In genomic region chr2:47295133-47295980, GRCh38 we compare ENCODE assay signal across 29 cellular contexts.
A peak's percentile ranks its signal among the peaks of the same experiment; 100 is the strongest.
DNase-seq lines count a peak whose midpoint lies in the region; ATAC-seq and TF ChIP-seq lines count a peak whose summit lies in the region.
"Had no signal": no experiment of that assay in that cellular context is flagged by ENCODE, and none has a peak within 500 bp of the region (broad histone marks: within the 10 kb centered on the region; RNA-seq: fewer than 3 reads in every experiment).

No MANE protein-coding gene starts in this region.

- TF ChIP-seq EP300 in upper lobe of left lung (IDR thresholded peaks at IDR 0.05) = no peak

- H3K9ac ChIP-seq in HUES64 (ENCODE audit: low read depth, low read length) = no peak overlapping the region
- no peak overlapping the region for H3K9ac ChIP-seq in neuronal stem cell (ENCODE audit: low read depth, low read length, poor library complexity)
- H3K9ac ChIP-seq: BLaER1 treated with 17β-estradiol and CSF1 and Interleukin-3, amounts not matched to agents 10 nM and 100 nM had no signal

- intact Hi-C loops in left ventricle myocardium inferior (cut with micrococcal nuclease) = no loop called here

- no peak for ATAC-seq in upper lobe of left lung (ENCODE audit: low FRiP score in 2 of 2)
- ATAC-seq: activated CD8-positive, alpha-beta T cell treated with anti-CD3 and anti-CD28 coated beads for 36 hours; activated naive CD4-positive, alpha-beta T cell treated with anti-CD3 and anti-CD28 coated beads, Interleukin-2, amount 50 U/mL, for 72 hours had no signal

- no peak overlapping the region for H2BK15ac ChIP-seq in neuronal stem cell (ENCODE audit: low read length)

- no peak overlapping the region for H3K23ac ChIP-seq in neuronal stem cell (ENCODE audit: low read depth, low read length, poor library complexity)

- 65% methylated on average over 3 of the region's 3 CpGs for WGBS in HUES64
- WGBS in neuronal stem cell (ENCODE audit: extremely low coverage in 2 of 2, insufficient read length in 2 of 2, insufficient replicate concordance in 1 of 2), 2 donors = no CpG with 5 or more reads among the region's 3 CpGs
- WGBS in upper lobe of left lung, 2 donors = 51 to 55% methylated on average over 3 of the region's 3 CpGs

- H3K4me3 Mint-ChIP-seq in brain = no peak overlapping the region
- H3K4me3 Mint-ChIP-seq: activated CD8-positive, alpha-beta T cell treated with anti-CD3 and anti-CD28 coated beads for 36 hours; neural crest cell; T-helper 1 cell treated with Interleukin-12 subunit alpha and Interleukin-12 subunit beta and Interleukin-4 antibody, amounts not matched to agents 30 μg/mL and 1 μg/mL, for 36 hours had no signal

- no peak overlapping the region for H4K8ac ChIP-seq in neuronal stem cell (ENCODE audit: low read depth, low read length)

- TF ChIP-seq CTCF in brain (conservative IDR thresholded peaks at IDR 0.05) (no peak), upper lobe of left lung (IDR thresholded peaks at IDR 0.05) (no peak), left ventricle myocardium inferior (IDR thresholded peaks at IDR 0.05; ENCODE audit: borderline replicate concordance) (no peak)

- H3K36me3 Mint-ChIP-seq in brain = peaks cover 7% of the 10 kb centered on the region
- H3K36me3 Mint-ChIP-seq: activated naive CD4-positive, alpha-beta T cell treated with anti-CD3 and anti-CD28 coated beads, Interleukin-2, amount 50 U/mL, for 72 hours had no signal

- no peak overlapping the region for H2BK120ac ChIP-seq in neuronal stem cell (ENCODE audit: low read depth, low read length)

- no peak overlapping the region for H2AK5ac ChIP-seq in neuronal stem cell (ENCODE audit: low read depth, low read length)

- peaks cover 3% of the 10 kb centered on the region for H3K27me3 Mint-ChIP-seq in brain
- H3K27me3 Mint-ChIP-seq: activated CD8-positive, alpha-beta T cell treated with anti-CD3 and anti-CD28 coated beads for 36 hours had no signal

- no peak overlapping the region for H3K18ac ChIP-seq in neuronal stem cell (ENCODE audit: low read length)

- H2AFZ ChIP-seq in neuronal stem cell (ENCODE audit: low read length) = peak overlapping the region; percentile 60

- no peak overlapping the region for H3K14ac ChIP-seq in neuronal stem cell (ENCODE audit: low read length)

- H3K27ac Mint-ChIP-seq in brain = peak overlapping the region in 4 of 5 experiments; percentile 24 to 85 (median 59)
- H3K27ac Mint-ChIP-seq: activated CD8-positive, alpha-beta T cell treated with anti-CD3 and anti-CD28 coated beads for 36 hours; activated T-helper 2 cell treated with anti-CD3 and anti-CD28 coated beads, Interferon-gamma antibody, Interleukin-2, Interleukin-4, amounts not matched to agents 10 μg/mL and 5 μg/mL and 100 μg/mL, durations not matched to agents 14 hours and 24 hours and 36 hours; T-helper 1 cell treated with Interleukin-12 subunit alpha and Interleukin-12 subunit beta and Interleukin-4 antibody, amounts not matched to agents 30 μg/mL and 1 μg/mL, for 36 hours had no signal

- H3K27me3 ChIP-seq in HUES64 (ENCODE audit: insufficient read depth, low read length) (no peaks in the 10 kb centered on the region), neuronal stem cell (ENCODE audit: control insufficient read depth in 3 of 3, insufficient read depth in 3 of 3, low read depth in 1 of 3, low read length in 3 of 3) (no peaks in the 10 kb centered on the region), upper lobe of left lung (no peaks in the 10 kb centered on the region), left ventricle myocardium inferior (ENCODE audit: low read depth) (no peaks in the 10 kb centered on the region)
- H3K27me3 ChIP-seq: BLaER1 treated with 17β-estradiol and CSF1 and Interleukin-3, amounts not matched to agents 10 nM and 100 nM; MG63; sigmoid colon; thyroid gland had no signal

- H3K4me1 Mint-ChIP-seq in brain = peaks cover 32% of the 10 kb centered on the region

- H3K4me1 ChIP-seq in HUES64 (ENCODE audit: insufficient read depth, low read length) (peaks cover 12% of the 10 kb centered on the region), neuronal stem cell (ENCODE audit: control insufficient read depth in 2 of 2, insufficient read depth in 1 of 2, low read depth in 1 of 2, low read length in 2 of 2) (peaks cover 13 to 32% of the 10 kb centered on the region in 2 donors), upper lobe of left lung (peaks cover 0 to 7% (median 1%) of the 10 kb centered on the region in 4 donors), left ventricle myocardium inferior (no peaks in the 10 kb centered on the region)
- H3K4me1 ChIP-seq: prostate gland had no signal

- no peaks in the 10 kb centered on the region for H3K9me3 Mint-ChIP-seq in brain
- H3K9me3 Mint-ChIP-seq: activated CD8-positive, alpha-beta T cell treated with anti-CD3 and anti-CD28 coated beads for 36 hours; activated naive CD4-positive, alpha-beta T cell treated with anti-CD3 and anti-CD28 coated beads, Interleukin-2, amount 50 U/mL, for 72 hours; activated T-helper 2 cell treated with anti-CD3 and anti-CD28 coated beads, Interferon-gamma antibody, Interleukin-2, Interleukin-4, amounts not matched to agents 10 μg/mL and 5 μg/mL and 100 μg/mL, durations not matched to agents 14 hours and 24 hours and 36 hours; neural crest cell; T-helper 1 cell treated with Interleukin-12 subunit alpha and Interleukin-12 subunit beta and Interleukin-4 antibody, amounts not matched to agents 30 μg/mL and 1 μg/mL, for 36 hours had no signal

- H2BK5ac ChIP-seq in neuronal stem cell (ENCODE audit: low read length) = no peak overlapping the region

- no peak for DNase-seq in neuronal stem cell (ENCODE audit: low spot score)
- DNase-seq in upper lobe of left lung = no peak
- no peak for DNase-seq in left ventricle myocardium inferior
- no peak for DNase-seq in NCI-H1417 treated with DMSO at 0.1 percent for 48 hours (lab: John Stamatoyannopoulos, UW)
- DNase-seq in dermis blood vessel endothelial cell = no peak
- DNase-seq: activated CD8-positive, alpha-beta T cell treated with anti-CD3 and anti-CD28 coated beads for 36 hours; aorta; central memory CD4-positive, alpha-beta T cell; DMS79 treated with DMSO at 0.1 percent for 48 hours; GF-D8; H7; islet precursor cell; MG63; NCI-H1417; NCI-H2081 treated with DMSO at 0.1 percent for 48 hours; NCI-H774; sigmoid colon; stimulated activated naive CD4-positive, alpha-beta T cell treated with Interleukin-2 at 50 U/mL for 16 hours; thyroid gland had no signal

- H3K27ac ChIP-seq in HUES64 (ENCODE audit: low read depth, low read length) = 0 out of 2 replicates have a peak overlapping the region, but pooled peaks have one; percentile 1
- H3K27ac ChIP-seq in neuronal stem cell (replicated peaks; ENCODE audit: low read length) = peak overlapping the region; percentile 40
- H3K27ac ChIP-seq in upper lobe of left lung = peak overlapping the region in 3 of 4 donors; percentile 8 to 70 (median 37)
- H3K27ac ChIP-seq in left ventricle myocardium inferior (replicated peaks) = no peak overlapping the region
- H3K27ac ChIP-seq: prostate gland, RWPE1, thyroid gland had no signal

- H3K79me1 ChIP-seq in neuronal stem cell (ENCODE audit: low read depth, low read length) = no peaks in the 10 kb centered on the region

- no peak overlapping the region for H3K4ac ChIP-seq in neuronal stem cell (ENCODE audit: low read length)

- H3K4me2 ChIP-seq in neuronal stem cell (ENCODE audit: insufficient read depth, low read length, poor library complexity, severe bottlenecking) = no peak overlapping the region

- no peaks in the 10 kb centered on the region for H3K9me3 ChIP-seq in HUES64 (ENCODE audit: insufficient read depth, low read depth, low read length)
- no peaks in the 10 kb centered on the region for H3K9me3 ChIP-seq in neuronal stem cell (replicated peaks in 1 of 2; ENCODE audit: control insufficient read depth in 2 of 2, insufficient read depth in 1 of 2, low read depth in 1 of 2, low read length in 2 of 2)
- H3K9me3 ChIP-seq in upper lobe of left lung = no peaks in the 10 kb centered on the region
- H3K9me3 ChIP-seq in left ventricle myocardium inferior (replicated peaks) = no peaks in the 10 kb centered on the region
- H3K9me3 ChIP-seq: BLaER1 treated with 17β-estradiol and CSF1 and Interleukin-3, amounts not matched to agents 10 nM and 100 nM; MG63; prostate gland; sigmoid colon; thyroid gland had no signal

- TF ChIP-seq POLR2A in upper lobe of left lung (IDR thresholded peaks at IDR 0.05) = no peak

- no peak overlapping the region for H2BK12ac ChIP-seq in neuronal stem cell (ENCODE audit: low read length)

- H4K91ac ChIP-seq in neuronal stem cell (ENCODE audit: low read depth, low read length, poor library complexity) = no peak overlapping the region

- H3K36me3 ChIP-seq in HUES64 (ENCODE audit: insufficient read depth, low read length) = no peaks in the 10 kb centered on the region
- H3K36me3 ChIP-seq in neuronal stem cell (replicated peaks in 1 of 2; ENCODE audit: control insufficient read depth in 2 of 2, insufficient read depth in 2 of 2, low read length in 2 of 2) = no peaks in the 10 kb centered on the region
- no peaks in the 10 kb centered on the region for H3K36me3 ChIP-seq in upper lobe of left lung
- H3K36me3 ChIP-seq in left ventricle myocardium inferior = no peaks in the 10 kb centered on the region
- H3K36me3 ChIP-seq: BLaER1 treated with 17β-estradiol and CSF1 and Interleukin-3, amounts not matched to agents 10 nM and 100 nM; MG63; prostate gland; sigmoid colon; thyroid gland had no signal

- H3K4me3 ChIP-seq in HUES64 (ENCODE audit: low read length) = no peak overlapping the region
- no peak overlapping the region for H3K4me3 ChIP-seq in neuronal stem cell (ENCODE audit: low read length in 2 of 2)
- no peak overlapping the region for H3K4me3 ChIP-seq in upper lobe of left lung
- H3K4me3 ChIP-seq in left ventricle myocardium inferior = no peak overlapping the region
- H3K4me3 ChIP-seq: BLaER1 treated with 17β-estradiol and CSF1 and Interleukin-3, amounts not matched to agents 10 nM and 100 nM; lung; MG63; prostate gland; sigmoid colon; thyroid gland had no signal
